ENCODE assay signal across 19 cellular contexts in the genomic region with DNA sequence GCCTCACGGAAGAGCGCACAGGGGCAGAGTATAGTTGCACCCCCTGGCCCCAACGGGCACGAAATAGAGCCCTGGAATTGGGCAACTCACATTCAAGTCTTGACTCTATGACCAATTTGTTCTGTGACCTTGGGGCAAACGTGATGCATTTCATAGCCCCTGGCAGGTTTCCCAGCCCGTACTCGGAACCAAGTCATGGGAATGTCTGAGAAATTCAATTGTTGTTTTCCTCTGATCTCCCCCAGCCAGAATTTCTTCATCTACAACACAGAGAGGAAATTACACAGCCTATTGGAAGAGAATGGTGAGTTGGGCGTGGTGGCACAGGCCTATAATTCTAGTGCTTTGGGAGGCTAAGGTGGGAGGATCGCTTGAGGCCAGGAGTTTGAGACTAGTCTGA.
DNase-seq lines count a peak whose midpoint lies in the region; ATAC-seq and TF ChIP-seq lines count a peak whose summit lies in the region.
"Had no signal": no experiment of that assay in that cellular context is flagged by ENCODE, and none has a peak within 500 bp of the region (broad histone marks: within the 10 kb centered on the region; RNA-seq: fewer than 3 reads in every experiment).

No MANE protein-coding gene starts in this region.

- TF ChIP-seq POLR2A in testis (IDR thresholded peaks at IDR 0.05) = no peak

- DNase-seq in activated effector memory CD4-positive, alpha-beta T cell treated with anti-CD3 and anti-CD28 coated beads, Interleukin-2, amount 50 U/mL, for 16 hours = peak; percentile 10
- no peak for DNase-seq in activated effector memory CD4-positive, alpha-beta T cell treated with Interleukin-2 at 50 U/mL for 16 hours
- DNase-seq in choroid plexus epithelial cell (ENCODE audit: low read depth) = peak; percentile 80
- DNase-seq in glomerular endothelial cell (ENCODE audit: extremely low read depth, low read depth, low spot score) = peak; percentile 4
- peak; percentile 43 for DNase-seq in testis
- no peak for DNase-seq in HK-2 (ENCODE audit: unreplicated experiment)
- DNase-seq in nephron progenitor cell = no peak
- DNase-seq: NCI-H1092 treated with DMSO at 0.1 percent for 48 hours; NCI-H1694; NCI-H2107; NCI-H69; NK-92 treated with Interleukin-12 subunit alpha and Interleukin-12 subunit beta, amount 100 ng/mL, for 24 hours; OCI-M1 had no signal

- WGBS in testis, 2 donors = 59 to 60% methylated on average over 9 of the region's 9 CpGs

- H3K27me3 ChIP-seq in testis = no peaks in the 10 kb centered on the region

- H3K27me3 Mint-ChIP-seq in nephron progenitor cell (ENCODE audit: low read depth, poor library complexity) = peaks cover 9% of the 10 kb centered on the region

- no peak overlapping the region for H3K4me3 Mint-ChIP-seq in nephron progenitor cell

- no peaks in the 10 kb centered on the region for H3K36me3 Mint-ChIP-seq in nephron progenitor cell (ENCODE audit: low read depth)

- H3K4me3 ChIP-seq in choroid plexus epithelial cell (ENCODE audit: low read depth, low read length) (no peak overlapping the region), testis (no peak overlapping the region)
- H3K4me3 ChIP-seq: GM12878 had no signal

- no peaks in the 10 kb centered on the region for H3K9me3 ChIP-seq in testis

- no peak overlapping the region for H3K27ac Mint-ChIP-seq in nephron progenitor cell

- no peak overlapping the region for H3K27ac ChIP-seq in testis
- H3K27ac ChIP-seq: 22Rv1, C4-2B had no signal

- peaks cover 9% of the 10 kb centered on the region for H3K4me1 ChIP-seq in testis

- H3K36me3 ChIP-seq in testis (ENCODE audit: low read depth, missing control alignments) = no peaks in the 10 kb centered on the region

- no peak for TF ChIP-seq CTCF in choroid plexus epithelial cell (conservative IDR thresholded peaks at IDR 0.05; ENCODE audit: low read depth, low read length)
- no peak for TF ChIP-seq CTCF in testis (IDR thresholded peaks at IDR 0.05)
- TF ChIP-seq CTCF in nephron progenitor cell (IDR thresholded peaks at IDR 0.05) = no peak

- no peaks in the 10 kb centered on the region for H3K4me1 Mint-ChIP-seq in nephron progenitor cell

- intact Hi-C loops in testis (cut with DNase I; ENCODE audit: low total_unique reads) = no loop called here

- no peak for ATAC-seq in HG02938 (IDR thresholded peaks at IDR 0.05; ENCODE audit: unreplicated experiment)
- ATAC-seq: GM12878, HCT116, Right ventricle myocardium inferior had no signal

- H3K9me3 Mint-ChIP-seq in nephron progenitor cell = peaks cover 24% of the 10 kb centered on the region

Comparison
In these comparisons a context has a peak if more than half of its experiments do, and no peak if none do; other contexts are left out.
1. DNase-seq: peak in activated effector memory CD4-positive, alpha-beta T cell treated with anti-CD3 and anti-CD28 coated beads, Interleukin-2, amount 50 U/mL, for 16 hours (single experiment), choroid plexus epithelial cell (single experiment), glomerular endothelial cell (single experiment) and testis (single experiment); none in activated effector memory CD4-positive, alpha-beta T cell treated with Interleukin-2 at 50 U/mL for 16 hours (single experiment), HK-2 (single experiment) and nephron progenitor cell (single experiment).